ENCODE assay signal across 7 cellular contexts in the genomic region with DNA sequence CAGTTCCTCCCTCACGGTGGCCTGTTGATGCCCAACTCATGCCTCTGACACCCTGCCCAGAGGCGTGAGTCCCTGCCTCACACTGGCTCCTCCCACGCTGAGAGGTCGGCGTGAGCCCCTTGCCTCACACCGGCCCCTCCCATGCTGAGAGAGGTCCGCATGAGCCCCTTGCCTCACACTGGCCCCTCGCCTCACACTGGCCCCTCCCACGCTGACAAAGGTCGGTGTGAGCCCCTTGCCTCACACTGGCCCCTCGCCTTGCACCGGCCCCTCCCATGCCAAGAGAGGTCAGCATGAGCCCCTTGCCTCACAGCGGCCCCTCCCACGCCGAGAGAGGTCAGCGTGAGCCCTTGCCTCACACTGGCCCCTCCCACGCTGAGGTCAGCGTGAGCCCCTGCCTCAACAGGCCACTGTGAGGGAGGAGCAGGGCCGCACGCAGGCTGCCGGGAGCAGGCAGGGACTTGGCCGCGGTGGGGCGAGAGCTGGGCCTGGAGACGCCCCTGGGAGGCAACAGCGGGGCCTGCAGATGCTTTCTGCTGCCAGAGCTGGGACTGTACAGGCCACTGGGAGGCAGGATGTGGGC.
A peak's percentile ranks its signal among the peaks of the same experiment; 100 is the strongest.
DNase-seq lines count a peak whose midpoint lies in the region; TF ChIP-seq lines count a peak whose summit lies in the region.
"Not testable (repeated sequence)": the region's sequence is repeated elsewhere in the genome, so short reads cannot be mapped to it uniquely, and the experiment has no call there.

No MANE protein-coding gene starts in this region.

- not testable (repeated sequence) for H3K36me3 ChIP-seq in H7 (replicated peaks; ENCODE audit: control insufficient read depth, insufficient read depth, low read length); endodermal cell (ENCODE audit: control insufficient read depth, insufficient read depth, low read length); mesenchymal stem cell (ENCODE audit: control insufficient read depth in 1 of 2, insufficient read depth in 2 of 2, low read depth in 1 of 2, low read length in 2 of 2)

- not testable (repeated sequence) for TF ChIP-seq CTCF in GM12865 (IDR thresholded peaks at IDR 0.05; ENCODE audit: insufficient read depth, low read depth, low read length, missing control alignments); endodermal cell (conservative IDR thresholded peaks at IDR 0.05); nephron progenitor cell (IDR thresholded peaks at IDR 0.05)

- H3K27me3 Mint-ChIP-seq in endodermal cell (ENCODE audit: insufficient read depth); nephron progenitor cell (ENCODE audit: low read depth, poor library complexity): not testable (repeated sequence)

- not testable (repeated sequence) for H3K79me1 ChIP-seq in mesenchymal stem cell (replicated peaks; ENCODE audit: low read length, poor library complexity, severe bottlenecking)

- H2BK5ac ChIP-seq in mesenchymal stem cell (ENCODE audit: low read depth, low read length, poor library complexity, severe bottlenecking) = not testable (repeated sequence)

- not testable (repeated sequence) for H3K4me3 Mint-ChIP-seq in endodermal cell, nephron progenitor cell

- not testable (repeated sequence) for H3K18ac ChIP-seq in mesenchymal stem cell (ENCODE audit: low read depth in 1 of 2, low read length in 2 of 2)

- DNase-seq in GM12865 (ENCODE audit: low read depth) = peak; percentile 1
- peak; percentile 33 for DNase-seq in H7
- peak; percentile 22 for DNase-seq in HuH-7 (ENCODE audit: low spot score)
- peak; percentile 50 for DNase-seq in endodermal cell
- DNase-seq in islet precursor cell = peak; percentile 45
- DNase-seq in mesenchymal stem cell = not testable (repeated sequence)
- DNase-seq in nephron progenitor cell = peak; percentile 7

- H2AFZ ChIP-seq in mesenchymal stem cell (ENCODE audit: low read depth, low read length) = not testable (repeated sequence)

- 93% methylated on average over 15 to 26 of the region's 26 CpGs for WGBS in endodermal cell (ENCODE audit: insufficient coverage in 1 of 2, insufficient read length in 1 of 2), 2 experiments
- WGBS in mesenchymal stem cell = 95% methylated on average over 24 of the region's 26 CpGs

- not testable (repeated sequence) for H3K4me1 Mint-ChIP-seq in endodermal cell, nephron progenitor cell

- H3K9ac ChIP-seq in endodermal cell (ENCODE audit: extremely low read depth, low read length, poor library complexity, severe bottlenecking); mesenchymal stem cell (ENCODE audit: low read length): not testable (repeated sequence)

- not testable (repeated sequence) for H3K14ac ChIP-seq in mesenchymal stem cell (ENCODE audit: low read length in 2 of 2)

- H3K27ac ChIP-seq in endodermal cell (ENCODE audit: low read depth, low read length); mesenchymal stem cell (ENCODE audit: low read length, poor library complexity, severe bottlenecking): not testable (repeated sequence)

- not testable (repeated sequence) for H4K8ac ChIP-seq in mesenchymal stem cell (ENCODE audit: low read length)

- not testable (repeated sequence) for H3K4me3 ChIP-seq in GM12865 (ENCODE audit: low read depth, low read length); H7 (ENCODE audit: insufficient read depth, low read depth, low read length); endodermal cell (ENCODE audit: low read length)
- peak overlapping the region in 1 of 2 experiments; percentile 32 for H3K4me3 ChIP-seq in mesenchymal stem cell (ENCODE audit: insufficient read depth in 1 of 2, low read depth in 1 of 2, low read length in 2 of 2)

- H4K91ac ChIP-seq in mesenchymal stem cell (ENCODE audit: low read length) = peak overlapping the region; percentile 39

- H3K27ac Mint-ChIP-seq in endodermal cell, nephron progenitor cell: not testable (repeated sequence)

- not testable (repeated sequence) for H2BK120ac ChIP-seq in mesenchymal stem cell (ENCODE audit: low read depth, low read length)

- not testable (repeated sequence) for H3K4ac ChIP-seq in mesenchymal stem cell (ENCODE audit: low read depth in 1 of 2, low read length in 2 of 2)

- not testable (repeated sequence) for H3K4me1 ChIP-seq in endodermal cell (ENCODE audit: control insufficient read depth, insufficient read depth, low read length); mesenchymal stem cell (ENCODE audit: control insufficient read depth, insufficient read depth, low read depth, low read length)

- H2BK12ac ChIP-seq in mesenchymal stem cell (ENCODE audit: low read length in 2 of 2) = not testable (repeated sequence)

- H3K23ac ChIP-seq in mesenchymal stem cell (ENCODE audit: low read length in 2 of 2) = not testable (repeated sequence)

- H3K9me3 ChIP-seq in endodermal cell (ENCODE audit: control insufficient read depth, low read length); mesenchymal stem cell (ENCODE audit: control insufficient read depth, low read length): not testable (repeated sequence)

- not testable (repeated sequence) for H3K27me3 ChIP-seq in H7 (ENCODE audit: control insufficient read depth, insufficient read depth, low read length); endodermal cell (ENCODE audit: control insufficient read depth, insufficient read depth, low read length, poor library complexity, severe bottlenecking); mesenchymal stem cell (ENCODE audit: control insufficient read depth in 1 of 2, insufficient read depth in 1 of 2, low read length in 2 of 2)

- not testable (repeated sequence) for H3K4me2 ChIP-seq in mesenchymal stem cell (ENCODE audit: low read length, poor library complexity, severe bottlenecking)

- not testable (repeated sequence) for H2AK5ac ChIP-seq in mesenchymal stem cell (ENCODE audit: low read length, severe bottlenecking)

- H3K36me3 Mint-ChIP-seq in endodermal cell (ENCODE audit: low read depth); nephron progenitor cell (ENCODE audit: low read depth): not testable (repeated sequence)

- not testable (repeated sequence) for H3K9me3 Mint-ChIP-seq in endodermal cell, nephron progenitor cell

- not testable (repeated sequence) for H2BK15ac ChIP-seq in mesenchymal stem cell (ENCODE audit: low read depth, poor library complexity, severe bottlenecking)
